ENCODE assay signal across 16 cellular contexts in genomic region chr6:14674458-14674857, GRCh38.
A peak's percentile ranks its signal among the peaks of the same experiment; 100 is the strongest.
DNase-seq lines count a peak whose midpoint lies in the region; ATAC-seq and TF ChIP-seq lines count a peak whose summit lies in the region.
"Had no signal": no experiment of that assay in that cellular context is flagged by ENCODE, and none has a peak within 500 bp of the region (broad histone marks: within the 10 kb centered on the region; RNA-seq: fewer than 3 reads in every experiment).

No MANE protein-coding gene starts in this region.

- no peak overlapping the region for H3K4me3 ChIP-seq in prostate gland
- H3K4me3 ChIP-seq: A549 had no signal

- peaks cover 6% of the 10 kb centered on the region for H3K27me3 Mint-ChIP-seq in activated CD8-positive, alpha-beta memory T cell treated with anti-CD3 and anti-CD28 coated beads, Interleukin-2, amount 10 ng/mL, durations not matched to agents 7 days and 5 days

- TF ChIP-seq POLR2A in prostate gland (IDR thresholded peaks at IDR 0.05), result no peak

- H3K36me3 Mint-ChIP-seq in activated CD8-positive, alpha-beta memory T cell treated with anti-CD3 and anti-CD28 coated beads, Interleukin-2, amount 10 ng/mL, durations not matched to agents 7 days and 5 days, result no peaks in the 10 kb centered on the region

- H3K4me3 Mint-ChIP-seq in activated CD8-positive, alpha-beta memory T cell treated with anti-CD3 and anti-CD28 coated beads, Interleukin-2, amount 10 ng/mL, durations not matched to agents 7 days and 5 days, result no peak overlapping the region
- H3K4me3 Mint-ChIP-seq: HFFc6 had no signal

- no peak overlapping the region for H3K27ac Mint-ChIP-seq in activated CD8-positive, alpha-beta memory T cell treated with anti-CD3 and anti-CD28 coated beads, Interleukin-2, amount 10 ng/mL, durations not matched to agents 7 days and 5 days
- H3K27ac Mint-ChIP-seq: HFFc6 had no signal

- DNase-seq in activated CD8-positive, alpha-beta memory T cell treated with anti-CD3 and anti-CD28 coated beads, Interleukin-2, amount 10 ng/mL, durations not matched to agents 7 days and 5 days, result no peak
- no peak for DNase-seq in activated CD8-positive, alpha-beta memory T cell treated with anti-CD3 and anti-CD28 coated beads, Interleukin-2, amount 50 U/mL, for 48 hours
- DNase-seq in EL, result peak; percentile 18
- DNase-seq in RPMI7951 (ENCODE audit: low read depth), result peak; percentile 25
- DNase-seq in foreskin keratinocyte, result peak; percentile 66 to 92
- DNase-seq in prostate gland (ENCODE audit: low spot score), result no peak
- DNase-seq: DMS53, HFFc6, MM.1S, NCI-H1105, NCI-H187, NCI-H510A, SIG-M5 had no signal

- H3K9me3 Mint-ChIP-seq in activated CD8-positive, alpha-beta memory T cell treated with anti-CD3 and anti-CD28 coated beads, Interleukin-2, amount 10 ng/mL, durations not matched to agents 7 days and 5 days (ENCODE audit: low read depth), result no peaks in the 10 kb centered on the region
- H3K9me3 Mint-ChIP-seq: HFFc6 had no signal

- peak overlapping the region; percentile 76 for H3K27ac ChIP-seq in foreskin keratinocyte
- no peak overlapping the region for H3K27ac ChIP-seq in prostate gland
- H3K27ac ChIP-seq: A549, KMS-11 had no signal

- H3K36me3 ChIP-seq in prostate gland, result no peaks in the 10 kb centered on the region

- CTCF ChIA-PET in activated CD8-positive, alpha-beta memory T cell treated with anti-CD3 and anti-CD28 coated beads, Interleukin-2, amount 10 ng/mL, durations not matched to agents 7 days and 5 days (lab: Charles Lee), result interaction anchor here (1.2 kb wide), 1 partner anchor 766 kb away, joined by 3 read pairs; no protein-coding TSS in a partner anchor

- intact Hi-C loops in prostate gland (cut with DNase I), result no loop called here

- no peaks in the 10 kb centered on the region for H3K9me3 ChIP-seq in prostate gland
- H3K9me3 ChIP-seq: A549 had no signal

- H3K27me3 ChIP-seq in foreskin keratinocyte, result no peaks in the 10 kb centered on the region
- no peaks in the 10 kb centered on the region for H3K27me3 ChIP-seq in prostate gland (replicated peaks; ENCODE audit: insufficient read depth)

- TF ChIP-seq CTCF in foreskin keratinocyte (conservative IDR thresholded peaks at IDR 0.05), result no peak
- no peak for TF ChIP-seq CTCF in prostate gland (IDR thresholded peaks at IDR 0.05)

- peaks cover 19% of the 10 kb centered on the region for H3K4me1 Mint-ChIP-seq in activated CD8-positive, alpha-beta memory T cell treated with anti-CD3 and anti-CD28 coated beads, Interleukin-2, amount 10 ng/mL, durations not matched to agents 7 days and 5 days

- ATAC-seq in activated CD8-positive, alpha-beta memory T cell treated with anti-CD3 and anti-CD28 coated beads, Interleukin-2, amount 10 ng/mL, durations not matched to agents 7 days and 5 days, result peak; percentile 16
- ATAC-seq in foreskin keratinocyte (peak; percentile 66), GM19455 (IDR thresholded peaks at IDR 0.05; ENCODE audit: unreplicated experiment) (no peak)
- ATAC-seq: A549 had no signal

- peaks cover 49% of the 10 kb centered on the region for H3K4me1 ChIP-seq in foreskin keratinocyte
- no peaks in the 10 kb centered on the region for H3K4me1 ChIP-seq in prostate gland (replicated peaks)

- 90% methylated on average over 4 of the region's 4 CpGs for WGBS in prostate gland

Comparison
In these comparisons a context has a peak if more than half of its experiments do, and no peak if none do; other contexts are left out.
1. DNase-seq: peak in EL (single experiment), RPMI7951 (single experiment) and foreskin keratinocyte (2 of 2); none in activated CD8-positive, alpha-beta memory T cell treated with anti-CD3 and anti-CD28 coated beads, Interleukin-2, amount 10 ng/mL, durations not matched to agents 7 days and 5 days (single experiment), activated CD8-positive, alpha-beta memory T cell treated with anti-CD3 and anti-CD28 coated beads, Interleukin-2, amount 50 U/mL, for 48 hours (single experiment) and prostate gland (single experiment).